In the genomic region with DNA sequence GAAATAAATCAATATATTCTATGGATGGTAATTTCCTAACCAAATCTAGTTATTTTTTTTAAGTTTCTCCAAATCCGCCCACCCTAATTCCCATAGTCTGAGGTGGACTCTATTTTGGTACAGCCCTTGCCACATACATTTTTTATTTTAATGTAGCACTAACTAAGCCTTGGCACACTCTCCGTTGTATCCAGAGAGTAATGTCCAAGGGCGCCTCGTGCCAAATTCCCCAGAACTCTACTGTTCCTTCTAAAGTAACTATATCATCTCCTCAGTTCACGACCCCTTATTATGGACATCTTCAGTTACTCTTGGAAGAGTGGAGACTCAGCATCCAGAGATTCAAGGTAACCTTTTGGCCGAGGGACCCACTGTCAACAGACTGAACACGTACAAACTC, we compare ENCODE assay signal across 11 cellular contexts. TPM values are rescaled to one million over a fixed set of nuclear protein-coding genes. Genes with fewer than 3 reads are reported as not detected.
DNase-seq lines count a peak whose midpoint lies in the region; ATAC-seq and TF ChIP-seq lines count a peak whose summit lies in the region.
"Had no signal": no experiment of that assay in that cellular context is flagged by ENCODE, and none has a peak within 500 bp of the region (broad histone marks: within the 10 kb centered on the region; RNA-seq: fewer than 3 reads in every experiment).

No MANE protein-coding gene starts in this region.

- peaks cover 39% of the 10 kb centered on the region for H3K4me1 ChIP-seq in smooth muscle cell (ENCODE audit: low read depth)
- H3K4me1 ChIP-seq: parathyroid adenoma had no signal

- H3K36me3 ChIP-seq in H7 (replicated peaks; ENCODE audit: control insufficient read depth, insufficient read depth, low read length), result no peaks in the 10 kb centered on the region
- peaks cover 13% of the 10 kb centered on the region for H3K36me3 ChIP-seq in brain microvascular endothelial cell (replicated peaks)
- no peaks in the 10 kb centered on the region for H3K36me3 ChIP-seq in kidney epithelial cell (ENCODE audit: control insufficient read depth, insufficient read depth, low read length)
- no peaks in the 10 kb centered on the region for H3K36me3 ChIP-seq in smooth muscle cell (ENCODE audit: low read depth)

- TF ChIP-seq CTCF in brain microvascular endothelial cell (IDR thresholded peaks at IDR 0.05; ENCODE audit: low read depth, low read length, missing control alignments) (no peak), kidney epithelial cell (IDR thresholded peaks at IDR 0.05; ENCODE audit: insufficient read depth, low read length, poor library complexity, severe bottlenecking) (no peak), smooth muscle cell (IDR thresholded peaks at IDR 0.05; ENCODE audit: borderline replicate concordance, insufficient read depth, poor library complexity, severe bottlenecking) (no peak)

- H3K27ac ChIP-seq in brain microvascular endothelial cell (peak overlapping the region; percentile 97), smooth muscle cell (ENCODE audit: low read depth) (peak overlapping the region; percentile 91)
- H3K27ac ChIP-seq: parathyroid adenoma had no signal

- peaks cover 14% of the 10 kb centered on the region for H4K20me1 ChIP-seq in smooth muscle cell (ENCODE audit: low read depth)

- no peak overlapping the region for H2AFZ ChIP-seq in smooth muscle cell (ENCODE audit: low read depth)
- H2AFZ ChIP-seq: parathyroid adenoma had no signal

- H3F3A ChIP-seq in smooth muscle cell (ENCODE audit: low read depth), result peaks cover 27% of the 10 kb centered on the region

- no peak for ATAC-seq in GM21381 (IDR thresholded peaks at IDR 0.05; ENCODE audit: unreplicated experiment)

- no peaks in the 10 kb centered on the region for H3K9me3 ChIP-seq in smooth muscle cell (replicated peaks; ENCODE audit: low read depth)

- peaks cover 48% of the 10 kb centered on the region for H3K79me2 ChIP-seq in smooth muscle cell (ENCODE audit: low read depth)
- H3K79me2 ChIP-seq: parathyroid adenoma had no signal

- peak overlapping the region; percentile 87 for H3K4me2 ChIP-seq in smooth muscle cell

- peaks cover 15% of the 10 kb centered on the region for H3K27me3 ChIP-seq in H7 (ENCODE audit: control insufficient read depth, insufficient read depth, low read length)
- H3K27me3 ChIP-seq in brain microvascular endothelial cell (replicated peaks), result no peaks in the 10 kb centered on the region
- peaks cover 5% of the 10 kb centered on the region for H3K27me3 ChIP-seq in kidney epithelial cell (ENCODE audit: control insufficient read depth, insufficient read depth, low read length)
- H3K27me3 ChIP-seq in smooth muscle cell (ENCODE audit: low read depth), result no peaks in the 10 kb centered on the region

- peak overlapping the region; percentile 89 for H3K9ac ChIP-seq in smooth muscle cell (ENCODE audit: low read depth)
- H3K9ac ChIP-seq: parathyroid adenoma had no signal

- in situ Hi-C loops in brain microvascular endothelial cell (cut with HindIII; ENCODE audit: low pct_ligation_motif_present, low sequenced_read_pairs), result no loop called here

- DNase-seq in H7 (no peak), brain microvascular endothelial cell (no peak), kidney epithelial cell (ENCODE audit: low read depth) (no peak), smooth muscle cell (lab: John Stamatoyannopoulos, UW; ENCODE audit: unreplicated experiment) (no peak), NCI-H82 (lab: John Stamatoyannopoulos, UW) (no peak), DMS79 treated with DMSO at 0.1 percent for 48 hours (lab: John Stamatoyannopoulos, UW) (no peak), NCI-H1436 treated with DMSO at 0.1 percent for 48 hours (lab: John Stamatoyannopoulos, UW) (no peak)
- DNase-seq: activated CD4-positive, CD25-positive, alpha-beta regulatory T cell treated with anti-CD3 and anti-CD28 coated beads, Interleukin-2, amount 50 U/mL, for 72 hours; NCI-H1105 had no signal

- H3K4me3 ChIP-seq in H7 (ENCODE audit: insufficient read depth, low read depth, low read length), result peak overlapping the region; percentile 70; the same call in 1 of the 2 replicates
- peak overlapping the region; percentile 91 for H3K4me3 ChIP-seq in brain microvascular endothelial cell (ENCODE audit: low read depth, low read length)
- H3K4me3 ChIP-seq in kidney epithelial cell (ENCODE audit: low read depth, low read length), result peak overlapping the region; percentile 65
- peak overlapping the region; percentile 73 for H3K4me3 ChIP-seq in smooth muscle cell

- WGBS in smooth muscle cell (ENCODE audit: low lambda C conversion rate), result 63% methylated on average over 7 of the region's 7 CpGs

RNA-seq across cellular contexts. Expression of a gene that starts 1.3 kb away (rescaled TPM):
- total RNA-seq in H7 (2014; rRNA removed; shearing (Covaris generic)), result 1.5 and 1.8 TPM in 2 replicates
- 40.6 and 55.7 TPM in 2 replicates for total RNA-seq in kidney epithelial cell
- total RNA-seq in smooth muscle cell, result 49.1 and 54.1 TPM in 2 replicates
- polyA plus RNA-seq in smooth muscle cell, result 11.4 and 14.3 TPM in 2 replicates

Comparison
In these comparisons a context has a peak if more than half of its experiments do, and no peak if none do; other contexts are left out.
1. RNA of a gene that starts 1.3 kb away (total RNA-seq): 49.1 to 54.1 TPM in smooth muscle cell and 40.6 to 55.7 TPM in kidney epithelial cell; 1.5 to 1.8 TPM in H7; every median in the first group is over 10 times any median in the second.
2. Peak in every context shown above with its lines, with median percentiles within 50 percentile points of each other: H3K4me3 ChIP-seq.